9 cellular contexts compared by ENCODE assay signal in genomic region chr2:105037572-105038382, GRCh38. TPM values are rescaled to one million over a fixed set of nuclear protein-coding genes. Genes with fewer than 3 reads are reported as not detected.
DNase-seq lines count a peak whose midpoint lies in the region; ATAC-seq, FAIRE-seq and TF ChIP-seq lines count a peak whose summit lies in the region.
"Had no signal": no experiment of that assay in that cellular context is flagged by ENCODE, and none has a peak within 500 bp of the region (broad histone marks: within the 10 kb centered on the region; RNA-seq: fewer than 3 reads in every experiment).

MRPS9 (plus strand) TSS chr2:105038069; CDS start chr2:105038093, 24 bp downstream.

- peak within 1 kb of the TSS; percentile 86 to 89 for H3K9ac ChIP-seq in kidney (ENCODE audit: low read length in 2 of 2)

- H3K4me3 ChIP-seq in kidney (ENCODE audit: low read length in 2 of 2), result peak within 1 kb of the TSS; percentile 78 to 96

- DNase-seq in AG20443 (ENCODE audit: low spot score) (peak; percentile 100), NCI-H510A (lab: John Stamatoyannopoulos, UW) (peak; percentile 95), cerebellum (ENCODE audit: low spot score) (peak; percentile 97), kidney (peak; percentile 99)
- peak; percentile 96 for DNase-seq in activated CD4-positive, alpha-beta T cell treated with anti-CD3 and anti-CD28 coated beads for 1 hour
- peak; percentile 99 for DNase-seq in stimulated activated CD4-positive, alpha-beta T cell treated with anti-CD3 and anti-CD28 coated beads, Interleukin-15, amount 100 ng/mL, for 24 hours

- intact Hi-C loops in kidney (cut with DNase I), result no loop called here

- no peaks in the 10 kb centered on the region for H3K9me3 ChIP-seq in kidney (ENCODE audit: control insufficient read depth in 1 of 2, low read length in 2 of 2)

- no peak for TF ChIP-seq CTCF in kidney (IDR thresholded peaks at IDR 0.05; ENCODE audit: borderline replicate concordance, extremely low read depth, insufficient read depth)

- TF ChIP-seq POLR2A in GM19099 (IDR thresholded peaks at IDR 0.05; ENCODE audit: extremely low read depth, insufficient read length, low read depth), result peak; percentile 89

- ATAC-seq in HG03432 (IDR thresholded peaks at IDR 0.05; ENCODE audit: unreplicated experiment), result peak; percentile 99

- FAIRE-seq in kidney (lab: Jason Lieb, UNC), result peak; percentile 86
- FAIRE-seq: islet of Langerhans had no signal

- H3K4me1 ChIP-seq in kidney (ENCODE audit: control insufficient read depth in 1 of 2, insufficient read depth in 1 of 2, low read depth in 1 of 2, low read length in 2 of 2), result peaks cover 0 to 5% of the 10 kb centered on the region in 2 donors

- no peaks in the 10 kb centered on the region for H3K36me3 ChIP-seq in kidney (ENCODE audit: control insufficient read depth in 1 of 2, insufficient read depth in 2 of 2, low read length in 2 of 2)

- peak within 1 kb of the TSS; percentile 78 to 86 for H3K27ac ChIP-seq in kidney (ENCODE audit: low read depth in 2 of 2, low read length in 2 of 2)

RNA-seq across cellular contexts. Expression of gene MRPS9, which starts in this region (rescaled TPM):
- total RNA-seq in cerebellum, result 11.3 TPM
- total RNA-seq in kidney, result 23.3 TPM
- 60.9 TPM for polyA plus RNA-seq in kidney (ENCODE audit: insufficient read depth, low read depth, low replicate concordance)

Comparison
In these comparisons a context has a peak if more than half of its experiments do, and no peak if none do; other contexts are left out.
1. Peak in every context shown above with its lines: DNase-seq, ATAC-seq, H3K4me3 ChIP-seq and H3K27ac ChIP-seq.